16 cellular contexts compared by ENCODE assay signal in genomic region chr1:229461032-229461668, GRCh38. TPM values are rescaled to one million over a fixed set of nuclear protein-coding genes. Genes with fewer than 3 reads are reported as not detected.
A peak's percentile ranks its signal among the peaks of the same experiment; 100 is the strongest.
DNase-seq lines count a peak whose midpoint lies in the region; ATAC-seq and TF ChIP-seq lines count a peak whose summit lies in the region.
"Had no signal": no experiment of that assay in that cellular context is flagged by ENCODE, and none has a peak within 500 bp of the region (broad histone marks: within the 10 kb centered on the region; RNA-seq: fewer than 3 reads in every experiment).

No MANE protein-coding gene starts in this region.

- no peaks in the 10 kb centered on the region for H3K9me3 Mint-ChIP-seq in activated naive CD4-positive, alpha-beta T cell treated with anti-CD3 and anti-CD28 coated beads, Interleukin-2, amount 50 U/mL, for 72 hours

- peaks cover 0 to 100% (median 99%) of the 10 kb centered on the region in 9 donors for H3K36me3 ChIP-seq in heart left ventricle

- peak overlapping the region in 30 of 59 donors; percentile 0 to 66 (median 28) for H3K27ac ChIP-seq in dorsolateral prefrontal cortex
- peak overlapping the region in 10 of 12 donors; percentile 3 to 73 (median 52) for H3K27ac ChIP-seq in heart left ventricle
- peak overlapping the region; percentile 52 for H3K27ac ChIP-seq in temporal lobe (ENCODE audit: low read depth, low read length)
- H3K27ac ChIP-seq: C4-2B had no signal

- WGBS in heart left ventricle, 4 donors: 63 to 75% (median 68%) methylated on average over 6 to 7 of the region's 7 CpGs

- peaks cover 0 to 14% (median 0%) of the 10 kb centered on the region in 12 donors for H3K4me1 ChIP-seq in heart left ventricle

- H3K4me3 ChIP-seq in dorsolateral prefrontal cortex: no peak overlapping the region
- H3K4me3 ChIP-seq in heart left ventricle: no peak overlapping the region

- intact Hi-C loops in dorsolateral prefrontal cortex (cut with DNase I): no loop called here
- intact Hi-C loops in heart left ventricle (cut with DNase I): no loop called here

- no peak for TF ChIP-seq POLR2A in heart left ventricle (IDR thresholded peaks at IDR 0.05)

- peaks cover 11 to 26% of the 10 kb centered on the region in 2 donors for H3K36me3 Mint-ChIP-seq in activated naive CD4-positive, alpha-beta T cell treated with anti-CD3 and anti-CD28 coated beads, Interleukin-2, amount 50 U/mL, for 72 hours

- DNase-seq in dorsolateral prefrontal cortex: peak; percentile 12 to 75 (median 57)
- DNase-seq in heart left ventricle: peak in 4 of 5 donors; percentile 49 to 78 (median 60)
- DNase-seq in midbrain (lab: John Stamatoyannopoulos, UW): peak; percentile 57
- no peak for DNase-seq in NCI-H82 (lab: John Stamatoyannopoulos, UW)
- no peak for DNase-seq in MV-4-11 (lab: John Stamatoyannopoulos, UW)
- no peak for DNase-seq in activated naive CD4-positive, alpha-beta T cell treated with anti-CD3 and anti-CD28 coated beads, Interleukin-2, amount 50 U/mL, for 72 hours (ENCODE audit: low spot score in 2 of 2)
- DNase-seq: DND-41, KBM-7, NCI-H1436, NCI-H2029 treated with DMSO at 0.1 percent for 48 hours, NCI-H774, PC-3 had no signal

- H3K9me3 ChIP-seq in heart left ventricle: no peaks in the 10 kb centered on the region

- H3K27ac Mint-ChIP-seq in activated naive CD4-positive, alpha-beta T cell treated with anti-CD3 and anti-CD28 coated beads, Interleukin-2, amount 50 U/mL, for 72 hours: no peak overlapping the region

- no peaks in the 10 kb centered on the region for H3K27me3 ChIP-seq in dorsolateral prefrontal cortex
- H3K27me3 ChIP-seq in heart left ventricle: no peaks in the 10 kb centered on the region

- TF ChIP-seq CTCF in dorsolateral prefrontal cortex (IDR thresholded peaks at IDR 0.05 in 54 of 56, conservative IDR thresholded peaks at IDR 0.05 in 2 of 56; ENCODE audit: low read depth in 1 of 56, partially characterized antibody in 56 of 56) (peak in 5 of 56 donors; percentile 8 to 27 (median 14)), heart left ventricle (IDR thresholded peaks at IDR 0.05) (no peak)

- peak; percentile 89 to 96 (median 92) for ATAC-seq in heart left ventricle
- no peak for ATAC-seq in activated naive CD4-positive, alpha-beta T cell treated with anti-CD3 and anti-CD28 coated beads, Interleukin-2, amount 50 U/mL, for 72 hours
- ATAC-seq: PC-3 had no signal

RNA-seq across cellular contexts. Expression of gene ACTA1, which starts 27.3 kb away (rescaled TPM):
- 1 to 10 TPM in 52 of 120 experiments, under 1 TPM in 54, not detected in 14; 0.29 to 3.3 (median 0.96) TPM for total RNA-seq in dorsolateral prefrontal cortex
- over 10,000 TPM in 4 of 9 donors, 1,000 to 10,000 TPM in 5; 1,926 to 30,941 (median 8,947) TPM for total RNA-seq in heart left ventricle
- polyA plus RNA-seq in heart left ventricle: 1,000 to 10,000 TPM; 3,190 to 8,475 TPM
- 1.5 TPM for total RNA-seq in temporal lobe
- total RNA-seq in activated naive CD4-positive, alpha-beta T cell treated with anti-CD3 and anti-CD28 coated beads, Interleukin-2, amount 50 U/mL, for 72 hours: not detected
- total RNA-seq: A673, NCI-H460 had no signal

RNA-seq across cellular contexts. Expression of gene NUP133, which starts 47.0 kb away (rescaled TPM):
- total RNA-seq in dorsolateral prefrontal cortex: 10 to 100 TPM; 32.4 to 66.3 (median 46.5) TPM
- 10 to 100 TPM; 23.1 to 37.3 (median 31.0) TPM for total RNA-seq in heart left ventricle
- 10 to 100 TPM in 1 of 2 donors, 1 to 10 TPM in 1; 8.0 to 16.5 TPM for polyA plus RNA-seq in heart left ventricle
- 52.9 TPM for total RNA-seq in temporal lobe
- total RNA-seq in activated naive CD4-positive, alpha-beta T cell treated with anti-CD3 and anti-CD28 coated beads, Interleukin-2, amount 50 U/mL, for 72 hours: 10 to 100 TPM; 52.7 to 55.7 TPM

Comparison
In these comparisons a context has a peak if more than half of its experiments do, and no peak if none do; other contexts are left out.
1. DNase-seq: peak in dorsolateral prefrontal cortex (10 of 10), heart left ventricle (4 of 5) and midbrain (single experiment); none in NCI-H82 (single experiment), MV-4-11 (single experiment) and activated naive CD4-positive, alpha-beta T cell treated with anti-CD3 and anti-CD28 coated beads, Interleukin-2, amount 50 U/mL, for 72 hours (0 of 2).
2. ATAC-seq: peak in heart left ventricle (4 of 4); none in activated naive CD4-positive, alpha-beta T cell treated with anti-CD3 and anti-CD28 coated beads, Interleukin-2, amount 50 U/mL, for 72 hours (0 of 2).
3. RNA of gene ACTA1, which starts 27.3 kb away (total RNA-seq): 1,926 to 30,941 TPM in heart left ventricle; 1.5 TPM in temporal lobe (single experiment), 0.29 to 3.3 TPM in dorsolateral prefrontal cortex and not detected in activated naive CD4-positive, alpha-beta T cell treated with anti-CD3 and anti-CD28 coated beads, Interleukin-2, amount 50 U/mL, for 72 hours; every median in the first group is over 100 times any median in the second.
4. Peak in every context shown above with its lines, with median percentiles within 50 percentile points of each other: H3K27ac ChIP-seq.